Comparison of ENCODE assay signal across 13 cellular contexts in genomic region chr3:31116651-31117050, GRCh38.
"Had no signal": no experiment of that assay in that cellular context is flagged by ENCODE, and none has a peak within 500 bp of the region (broad histone marks: within the 10 kb centered on the region; RNA-seq: fewer than 3 reads in every experiment).

No MANE protein-coding gene starts in this region.

- DNase-seq: activated CD4-positive, alpha-beta T cell treated with anti-CD3 and anti-CD28 coated beads, Interleukin-2, amount 50 U/mL, for 48 hours; activated CD4-positive, CD25-positive, alpha-beta regulatory T cell treated with anti-CD3 and anti-CD28 coated beads, Interleukin-2, amount 50 U/mL, for 72 hours; activated gamma-delta T cell; activated T-cell treated with anti-CD3 and anti-CD28 coated beads, Interleukin-2, amount 50 U/mL, for 48 hours; immature natural killer cell; left colon; mammary epithelial cell; occipital lobe; stimulated activated CD4-positive, alpha-beta T cell treated with anti-CD3 and anti-CD28 coated beads, Interleukin-2, amount 100 ng/mL, for 24 hours; stimulated activated naive CD4-positive, alpha-beta T cell had no signal

- ATAC-seq: left colon; natural killer cell treated with Interleukin-12 subunit alpha and Interleukin-12 subunit beta and Interleukin-15 and Interleukin-18, amount 100 ng/mL, for 72 hours; sciatic nerve had no signal

- H3K4me3 ChIP-seq: prostate gland had no signal
